ENCODE assay signal across 1 cellular context in genomic region chr13:37602743-37603381, GRCh38.
TF ChIP-seq lines count a peak whose summit lies in the region.

No MANE protein-coding gene starts in this region.

TF ChIP-seq in SK-N-SH treated with all-trans-retinoic acid at 6 μM for 48 hours, 23 proteins besides CTCF, POLR2A, EP300 and RAD21 (continued from another document):
- TF ChIP-seq, protein P1, sequence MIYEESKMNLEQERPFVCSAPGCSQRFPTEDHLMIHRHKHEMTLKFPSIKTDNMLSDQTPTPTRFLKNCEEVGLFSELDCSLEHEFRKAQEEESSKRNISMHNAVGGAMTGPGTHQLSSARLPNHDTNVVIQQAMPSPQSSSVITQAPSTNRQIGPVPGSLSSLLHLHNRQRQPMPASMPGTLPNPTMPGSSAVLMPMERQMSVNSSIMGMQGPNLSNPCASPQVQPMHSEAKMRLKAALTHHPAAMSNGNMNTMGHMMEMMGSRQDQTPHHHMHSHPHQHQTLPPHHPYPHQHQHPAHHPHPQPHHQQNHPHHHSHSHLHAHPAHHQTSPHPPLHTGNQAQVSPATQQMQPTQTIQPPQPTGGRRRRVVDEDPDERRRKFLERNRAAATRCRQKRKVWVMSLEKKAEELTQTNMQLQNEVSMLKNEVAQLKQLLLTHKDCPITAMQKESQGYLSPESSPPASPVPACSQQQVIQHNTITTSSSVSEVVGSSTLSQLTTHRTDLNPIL (CRISPR knock-in tag; IDR thresholded peaks at IDR 0.05; ENCODE audit: low read depth), result no peak
- TF ChIP-seq TOX (CRISPR knock-in tag; IDR thresholded peaks at IDR 0.05; ENCODE audit: borderline replicate concordance) (no peak), PPARA (CRISPR knock-in tag; IDR thresholded peaks at IDR 0.05; ENCODE audit: borderline replicate concordance) (no peak), OSR1 (CRISPR knock-in tag; IDR thresholded peaks at IDR 0.05) (no peak)
- TF ChIP-seq, protein P2, sequence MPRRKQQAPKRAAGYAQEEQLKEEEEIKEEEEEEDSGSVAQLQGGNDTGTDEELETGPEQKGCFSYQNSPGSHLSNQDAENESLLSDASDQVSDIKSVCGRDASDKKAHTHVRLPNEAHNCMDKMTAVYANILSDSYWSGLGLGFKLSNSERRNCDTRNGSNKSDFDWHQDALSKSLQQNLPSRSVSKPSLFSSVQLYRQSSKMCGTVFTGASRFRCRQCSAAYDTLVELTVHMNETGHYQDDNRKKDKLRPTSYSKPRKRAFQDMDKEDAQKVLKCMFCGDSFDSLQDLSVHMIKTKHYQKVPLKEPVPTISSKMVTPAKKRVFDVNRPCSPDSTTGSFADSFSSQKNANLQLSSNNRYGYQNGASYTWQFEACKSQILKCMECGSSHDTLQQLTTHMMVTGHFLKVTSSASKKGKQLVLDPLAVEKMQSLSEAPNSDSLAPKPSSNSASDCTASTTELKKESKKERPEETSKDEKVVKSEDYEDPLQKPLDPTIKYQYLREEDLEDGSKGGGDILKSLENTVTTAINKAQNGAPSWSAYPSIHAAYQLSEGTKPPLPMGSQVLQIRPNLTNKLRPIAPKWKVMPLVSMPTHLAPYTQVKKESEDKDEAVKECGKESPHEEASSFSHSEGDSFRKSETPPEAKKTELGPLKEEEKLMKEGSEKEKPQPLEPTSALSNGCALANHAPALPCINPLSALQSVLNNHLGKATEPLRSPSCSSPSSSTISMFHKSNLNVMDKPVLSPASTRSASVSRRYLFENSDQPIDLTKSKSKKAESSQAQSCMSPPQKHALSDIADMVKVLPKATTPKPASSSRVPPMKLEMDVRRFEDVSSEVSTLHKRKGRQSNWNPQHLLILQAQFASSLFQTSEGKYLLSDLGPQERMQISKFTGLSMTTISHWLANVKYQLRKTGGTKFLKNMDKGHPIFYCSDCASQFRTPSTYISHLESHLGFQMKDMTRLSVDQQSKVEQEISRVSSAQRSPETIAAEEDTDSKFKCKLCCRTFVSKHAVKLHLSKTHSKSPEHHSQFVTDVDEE (CRISPR knock-in tag; IDR thresholded peaks at IDR 0.05), result no peak
